In genomic region chrX:336227-336626, GRCh38 we compare ENCODE assay signal across 20 cellular contexts. TPM values are rescaled to one million over a fixed set of nuclear protein-coding genes. Genes with fewer than 3 reads are reported as not detected.
DNase-seq lines count a peak whose midpoint lies in the region; ATAC-seq and TF ChIP-seq lines count a peak whose summit lies in the region.
"Had no signal": no experiment of that assay in that cellular context is flagged by ENCODE, and none has a peak within 500 bp of the region (broad histone marks: within the 10 kb centered on the region; RNA-seq: fewer than 3 reads in every experiment).

No MANE protein-coding gene starts in this region.

- no peaks in the 10 kb centered on the region for H3K36me3 ChIP-seq in GM23338 (ENCODE audit: insufficient read depth)
- H3K36me3 ChIP-seq in RWPE2 (ENCODE audit: low read depth): peaks cover 19% of the 10 kb centered on the region
- H3K36me3 ChIP-seq: BE2C had no signal

- peak overlapping the region; percentile 47 for H3K27ac Mint-ChIP-seq in GM23338
- H3K27ac Mint-ChIP-seq in endothelial cell (ENCODE audit: unreplicated experiment): peak overlapping the region; percentile 81

- H3K4me3 Mint-ChIP-seq in GM23338: no peak overlapping the region
- peak overlapping the region; percentile 85 for H3K4me3 Mint-ChIP-seq in endothelial cell (ENCODE audit: unreplicated experiment)

- ATAC-seq in GM23338: no peak
- no peak for ATAC-seq in RWPE2 (ENCODE audit: low read depth)
- ATAC-seq in sciatic nerve: no peak

- no peak overlapping the region for H2AFZ ChIP-seq in GM23338
- H2AFZ ChIP-seq: PC-9 had no signal

- H3K27ac ChIP-seq in GM23338 (ENCODE audit: low read depth): no peak overlapping the region
- H3K27ac ChIP-seq in RWPE2 (ENCODE audit: poor library complexity, severe bottlenecking): no peak overlapping the region
- H3K27ac ChIP-seq: KMS-11, PC-9, SJCRH30 had no signal

- no peaks in the 10 kb centered on the region for H3K4me1 ChIP-seq in GM23338 (ENCODE audit: insufficient read depth)
- no peaks in the 10 kb centered on the region for H3K4me1 ChIP-seq in RWPE2 (ENCODE audit: insufficient read depth, poor library complexity, severe bottlenecking)
- H3K4me1 ChIP-seq: BE2C, HAP-1, SJCRH30 had no signal

- no peaks in the 10 kb centered on the region for H4K20me1 ChIP-seq in GM23338 (replicated peaks; ENCODE audit: insufficient read depth)

- no peaks in the 10 kb centered on the region for H3K9me2 ChIP-seq in GM23338 (ENCODE audit: insufficient read depth)

- H3K36me3 Mint-ChIP-seq in GM23338 (ENCODE audit: low read depth): peaks cover 44% of the 10 kb centered on the region
- H3K36me3 Mint-ChIP-seq in endothelial cell (ENCODE audit: low read depth, unreplicated experiment): peaks cover 19% of the 10 kb centered on the region

- H3K9me3 Mint-ChIP-seq in GM23338 (peaks cover 32% of the 10 kb centered on the region), endothelial cell (ENCODE audit: unreplicated experiment) (no peaks in the 10 kb centered on the region)

- 0 out of 2 replicates have a peak, but pooled peaks cover 2% of the 10 kb centered on the region for H3K79me2 ChIP-seq in GM23338 (replicated peaks; ENCODE audit: insufficient read depth)

- H3K4me3 ChIP-seq in GM23338 (no peak overlapping the region), RWPE2 (ENCODE audit: severe bottlenecking) (no peak overlapping the region)
- H3K4me3 ChIP-seq: HAP-1, PC-9, SJCRH30 had no signal

- H3F3A ChIP-seq in GM23338 (replicated peaks; ENCODE audit: low read depth): no peaks in the 10 kb centered on the region

- intact Hi-C loops in sciatic nerve (cut with DNase I): no loop called here

- H3K4me2 ChIP-seq in GM23338: no peak overlapping the region
- H3K4me2 ChIP-seq: KMS-11, PC-9 had no signal

- DNase-seq in GM23338 (ENCODE audit: low spot score): no peak
- peak; percentile 62 for DNase-seq in RWPE2 (ENCODE audit: low spot score)
- no peak for DNase-seq in endothelial cell (ENCODE audit: low spot score)
- DNase-seq in sciatic nerve (ENCODE audit: low spot score): peak; percentile 48
- DNase-seq in activated gamma-delta T cell treated with Interleukin-2 at 50 U/mL for 16 hours: no peak
- DNase-seq in T-helper 9 cell: no peak
- DNase-seq in mesenteric fat pad (ENCODE audit: low spot score): no peak
- DNase-seq: BE2C, DMS79 treated with DMSO at 0.1 percent for 48 hours, NCI-H1092 treated with DMSO at 0.1 percent for 48 hours, NCI-H1436 treated with DMSO at 0.1 percent for 48 hours, NCI-H2029, NCI-H2227 treated with DMSO at 0.1 percent for 48 hours, NCI-H510A treated with DMSO at 0.1 percent for 48 hours, NCI-H748 treated with DMSO at 0.1 percent for 48 hours, PC-9, RPMI8226, SJCRH30 had no signal

- TF ChIP-seq CTCF in GM23338 (conservative IDR thresholded peaks at IDR 0.05; ENCODE audit: low read depth in 2 of 2): no peak
- no peak for TF ChIP-seq CTCF in RWPE2 (IDR thresholded peaks at IDR 0.05; ENCODE audit: poor library complexity, severe bottlenecking)
- no peak for TF ChIP-seq CTCF in endothelial cell (IDR thresholded peaks at IDR 0.05; ENCODE audit: unreplicated experiment)

- H3K4me1 Mint-ChIP-seq in GM23338 (peaks cover 3% of the 10 kb centered on the region; the same call in 1 of the 3 replicates), endothelial cell (ENCODE audit: unreplicated experiment) (peaks cover 7% of the 10 kb centered on the region)

- H3K27me3 Mint-ChIP-seq in GM23338 (ENCODE audit: insufficient read depth, low read depth, poor library complexity) (peaks cover 19% of the 10 kb centered on the region), endothelial cell (ENCODE audit: unreplicated experiment) (peaks cover 33% of the 10 kb centered on the region)

- no peaks in the 10 kb centered on the region for H3K9me3 ChIP-seq in RWPE2 (ENCODE audit: severe bottlenecking)
- H3K9me3 ChIP-seq: BE2C, HAP-1, SJCRH30 had no signal

- H3K27me3 ChIP-seq in GM23338 (ENCODE audit: insufficient read depth) (no peaks in the 10 kb centered on the region), RWPE2 (ENCODE audit: insufficient read depth, poor library complexity, severe bottlenecking) (peaks cover 6% of the 10 kb centered on the region)
- H3K27me3 ChIP-seq: BE2C, SJCRH30 had no signal

TF ChIP-seq in GM23338, 12 proteins besides CTCF, POLR2A, EP300 and RAD21 (continues in another document):
- no peak for TF ChIP-seq STAT1 (IDR thresholded peaks at IDR 0.05; ENCODE audit: unreplicated experiment)
- TF ChIP-seq CREB1 (CRISPR knock-in tag; IDR thresholded peaks at IDR 0.05; ENCODE audit: low read depth): no peak
- TF ChIP-seq, protein P1, sequence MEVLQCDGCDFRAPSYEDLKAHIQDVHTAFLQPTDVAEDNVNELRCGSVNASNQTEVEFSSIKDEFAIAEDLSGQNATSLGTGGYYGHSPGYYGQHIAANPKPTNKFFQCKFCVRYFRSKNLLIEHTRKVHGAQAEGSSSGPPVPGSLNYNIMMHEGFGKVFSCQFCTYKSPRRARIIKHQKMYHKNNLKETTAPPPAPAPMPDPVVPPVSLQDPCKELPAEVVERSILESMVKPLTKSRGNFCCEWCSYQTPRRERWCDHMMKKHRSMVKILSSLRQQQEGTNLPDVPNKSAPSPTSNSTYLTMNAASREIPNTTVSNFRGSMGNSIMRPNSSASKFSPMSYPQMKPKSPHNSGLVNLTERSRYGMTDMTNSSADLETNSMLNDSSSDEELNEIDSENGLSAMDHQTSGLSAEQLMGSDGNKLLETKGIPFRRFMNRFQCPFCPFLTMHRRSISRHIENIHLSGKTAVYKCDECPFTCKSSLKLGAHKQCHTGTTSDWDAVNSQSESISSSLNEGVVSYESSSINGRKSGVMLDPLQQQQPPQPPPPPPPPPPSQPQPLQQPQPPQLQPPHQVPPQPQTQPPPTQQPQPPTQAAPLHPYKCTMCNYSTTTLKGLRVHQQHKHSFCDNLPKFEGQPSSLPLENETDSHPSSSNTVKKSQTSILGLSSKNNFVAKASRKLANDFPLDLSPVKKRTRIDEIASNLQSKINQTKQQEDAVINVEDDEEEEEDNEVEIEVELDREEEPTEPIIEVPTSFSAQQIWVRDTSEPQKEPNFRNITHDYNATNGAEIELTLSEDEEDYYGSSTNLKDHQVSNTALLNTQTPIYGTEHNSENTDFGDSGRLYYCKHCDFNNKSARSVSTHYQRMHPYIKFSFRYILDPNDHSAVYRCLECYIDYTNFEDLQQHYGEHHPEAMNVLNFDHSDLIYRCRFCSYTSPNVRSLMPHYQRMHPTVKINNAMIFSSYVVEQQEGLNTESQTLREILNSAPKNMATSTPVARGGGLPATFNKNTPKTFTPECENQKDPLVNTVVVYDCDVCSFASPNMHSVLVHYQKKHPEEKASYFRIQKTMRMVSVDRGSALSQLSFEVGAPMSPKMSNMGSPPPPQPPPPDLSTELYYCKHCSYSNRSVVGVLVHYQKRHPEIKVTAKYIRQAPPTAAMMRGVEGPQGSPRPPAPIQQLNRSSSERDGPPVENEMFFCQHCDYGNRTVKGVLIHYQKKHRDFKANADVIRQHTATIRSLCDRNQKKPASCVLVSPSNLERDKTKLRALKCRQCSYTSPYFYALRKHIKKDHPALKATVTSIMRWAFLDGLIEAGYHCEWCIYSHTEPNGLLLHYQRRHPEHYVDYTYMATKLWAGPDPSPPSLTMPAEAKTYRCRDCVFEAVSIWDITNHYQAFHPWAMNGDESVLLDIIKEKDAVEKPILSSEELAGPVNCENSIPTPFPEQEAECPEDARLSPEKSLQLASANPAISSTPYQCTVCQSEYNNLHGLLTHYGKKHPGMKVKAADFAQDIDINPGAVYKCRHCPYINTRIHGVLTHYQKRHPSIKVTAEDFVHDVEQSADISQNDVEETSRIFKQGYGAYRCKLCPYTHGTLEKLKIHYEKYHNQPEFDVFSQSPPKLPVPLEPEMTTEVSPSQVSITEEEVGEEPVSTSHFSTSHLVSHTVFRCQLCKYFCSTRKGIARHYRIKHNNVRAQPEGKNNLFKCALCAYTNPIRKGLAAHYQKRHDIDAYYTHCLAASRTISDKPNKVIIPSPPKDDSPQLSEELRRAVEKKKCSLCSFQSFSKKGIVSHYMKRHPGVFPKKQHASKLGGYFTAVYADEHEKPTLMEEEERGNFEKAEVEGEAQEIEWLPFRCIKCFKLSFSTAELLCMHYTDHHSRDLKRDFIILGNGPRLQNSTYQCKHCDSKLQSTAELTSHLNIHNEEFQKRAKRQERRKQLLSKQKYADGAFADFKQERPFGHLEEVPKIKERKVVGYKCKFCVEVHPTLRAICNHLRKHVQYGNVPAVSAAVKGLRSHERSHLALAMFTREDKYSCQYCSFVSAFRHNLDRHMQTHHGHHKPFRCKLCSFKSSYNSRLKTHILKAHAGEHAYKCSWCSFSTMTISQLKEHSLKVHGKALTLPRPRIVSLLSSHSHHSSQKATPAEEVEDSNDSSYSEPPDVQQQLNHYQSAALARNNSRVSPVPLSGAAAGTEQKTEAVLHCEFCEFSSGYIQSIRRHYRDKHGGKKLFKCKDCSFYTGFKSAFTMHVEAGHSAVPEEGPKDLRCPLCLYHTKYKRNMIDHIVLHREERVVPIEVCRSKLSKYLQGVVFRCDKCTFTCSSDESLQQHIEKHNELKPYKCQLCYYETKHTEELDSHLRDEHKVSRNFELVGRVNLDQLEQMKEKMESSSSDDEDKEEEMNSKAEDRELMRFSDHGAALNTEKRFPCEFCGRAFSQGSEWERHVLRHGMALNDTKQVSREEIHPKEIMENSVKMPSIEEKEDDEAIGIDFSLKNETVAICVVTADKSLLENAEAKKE (CRISPR knock-in tag; IDR thresholded peaks at IDR 0.05): no peak
- TF ChIP-seq ZNF114 (CRISPR knock-in tag; IDR thresholded peaks at IDR 0.05): no peak
- TF ChIP-seq POLR2AphosphoS5 (IDR thresholded peaks at IDR 0.05; ENCODE audit: low read depth): no peak

RNA-seq across cellular contexts. Expression of gene GTPBP6, which starts 17.6 kb away (rescaled TPM):
- 57.4 and 66.8 TPM in 2 replicates for total RNA-seq in GM23338 (2014; rRNA removed; shearing (Covaris generic))
- polyA plus RNA-seq in GM23338 (2016; fragmentation: Nextera tagmentation; extraction: Ambion mirVana): 41.4 and 43.6 TPM in 2 replicates
- total RNA-seq in endothelial cell (ENCODE audit: unreplicated experiment) (47.2 TPM), sciatic nerve (43.1 TPM), mesenteric fat pad (48.1 TPM)

RNA-seq across cellular contexts. Expression of gene PPP2R3B, which starts 50.5 kb away (rescaled TPM):
- 71.6 and 104 TPM in 2 replicates for total RNA-seq in GM23338 (2014; rRNA removed; shearing (Covaris generic))
- 50.1 and 54.8 TPM in 2 replicates for polyA plus RNA-seq in GM23338 (2016; fragmentation: Nextera tagmentation; extraction: Ambion mirVana)
- total RNA-seq in endothelial cell (ENCODE audit: unreplicated experiment): 44.0 TPM
- total RNA-seq in sciatic nerve: 35.4 TPM
- 7.3 TPM for total RNA-seq in mesenteric fat pad

RNA-seq across cellular contexts. Expression of gene PLCXD1, which starts 55.0 kb away (rescaled TPM):
- total RNA-seq in GM23338 (2014; rRNA removed; shearing (Covaris generic)): 95.9 and 112 TPM in 2 replicates
- polyA plus RNA-seq in GM23338 (2016; fragmentation: Nextera tagmentation; extraction: Ambion mirVana): 48.7 and 50.9 TPM in 2 replicates
- total RNA-seq in endothelial cell (ENCODE audit: unreplicated experiment): 21.7 TPM
- total RNA-seq in sciatic nerve: 11.0 TPM
- total RNA-seq in mesenteric fat pad: 18.1 TPM

Comparison
In these comparisons a context has a peak if more than half of its experiments do, and no peak if none do; other contexts are left out.
1. DNase-seq: peak in RWPE2 (single experiment) and sciatic nerve (single experiment); none in GM23338 (single experiment), endothelial cell (single experiment), activated gamma-delta T cell treated with Interleukin-2 at 50 U/mL for 16 hours (single experiment), T-helper 9 cell (single experiment) and mesenteric fat pad (single experiment).